In the genomic region with DNA sequence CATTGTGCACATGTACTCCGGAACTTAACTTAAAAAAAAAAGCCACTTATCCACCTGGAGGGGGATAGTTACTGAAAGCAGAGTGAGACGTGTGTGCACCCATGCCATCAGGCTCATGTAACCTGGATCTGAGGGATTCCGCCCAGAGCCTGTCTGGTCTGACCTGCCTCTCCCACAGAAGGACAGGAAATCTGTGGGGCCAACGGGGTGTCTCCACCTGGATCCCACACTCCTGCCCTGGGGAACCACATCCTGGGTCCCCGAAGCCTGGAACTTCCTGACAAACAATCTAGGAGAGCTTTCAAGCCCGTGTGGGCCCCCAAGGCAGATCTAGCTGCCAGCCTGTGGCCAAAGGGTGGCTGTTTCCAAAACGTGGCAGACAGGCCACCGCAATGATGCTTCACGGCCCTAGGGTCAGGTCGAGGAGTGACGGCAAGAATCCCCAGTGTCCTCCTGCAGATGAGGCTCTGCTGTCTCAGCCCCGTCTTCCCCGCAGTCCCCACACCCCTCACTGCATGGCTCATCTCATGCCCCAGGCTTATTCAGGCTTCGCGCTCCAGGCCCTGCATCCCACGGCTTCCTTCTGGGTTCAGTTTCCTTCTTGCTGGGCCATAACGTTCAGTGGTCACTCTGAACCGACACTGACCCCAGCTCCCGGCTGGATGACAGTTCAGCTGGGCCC, we compare ENCODE assay signal across 23 cellular contexts. TPM values are rescaled to one million over a fixed set of nuclear protein-coding genes. Genes with fewer than 3 reads are reported as not detected.
DNase-seq lines count a peak whose midpoint lies in the region; ATAC-seq and TF ChIP-seq lines count a peak whose summit lies in the region.
"Had no signal": no experiment of that assay in that cellular context is flagged by ENCODE, and none has a peak within 500 bp of the region (broad histone marks: within the 10 kb centered on the region; RNA-seq: fewer than 3 reads in every experiment).

No MANE protein-coding gene starts in this region.

- H2AFZ ChIP-seq in DND-41 (ENCODE audit: low read depth, low read length), result no peak overlapping the region
- H2AFZ ChIP-seq: GM23338 had no signal

- ATAC-seq in DND-41 (ENCODE audit: insufficient read depth, low read depth), result peak; percentile 31; the same call in 1 of the 3 replicates
- no peak for ATAC-seq in activated B cell treated with CpG ODN at 0.5 μM for 24 hours (ENCODE audit: low read depth)
- ATAC-seq in GM21360 (IDR thresholded peaks at IDR 0.05; ENCODE audit: unreplicated experiment), result no peak
- ATAC-seq: GM23338, PC-3 had no signal

- intact Hi-C loops in activated B cell treated with CpG ODN at 0.5 μM for 24 hours (cut with micrococcal nuclease), result no loop called here
- intact Hi-C loops in posterior vena cava (cut with DNase I), result no loop called here

- H3K27ac ChIP-seq in DND-41 (ENCODE audit: low read length), result 0 out of 2 replicates have a peak overlapping the region, but pooled peaks have one; percentile 11
- H3K27ac ChIP-seq: 22Rv1 had no signal

- POLR2A ChIA-PET in activated B cell treated with CpG ODN at 0.5 μM for 24 hours (lab: Charles Lee) (no interaction called here), HEK293T (lab: Yijun Ruan, JAX) (no interaction called here)

- CTCF ChIA-PET in activated B cell treated with CpG ODN at 0.5 μM for 24 hours (lab: Charles Lee) (no interaction called here), HEK293T (lab: Yijun Ruan, JAX) (no interaction called here)

- DNase-seq in activated CD4-positive, CD25-positive, alpha-beta regulatory T cell treated with anti-CD3 and anti-CD28 coated beads, Interleukin-2, amount 50 U/mL, for 72 hours, result peak; percentile 24
- DNase-seq in activated CD4-positive, CD25-positive, alpha-beta regulatory T cell (lab: John Stamatoyannopoulos, UW), result no peak
- DNase-seq in DND-41 (no peak), activated B cell treated with CpG ODN at 0.5 μM for 24 hours (peak; percentile 6), posterior vena cava (ENCODE audit: low spot score) (peak; percentile 72), HEK293T (ENCODE audit: extremely low spot score) (no peak)
- no peak for DNase-seq in stimulated activated CD4-positive, alpha-beta T cell treated with anti-CD3 and anti-CD28 coated beads, Interleukin-1b, Interleukin-23, amount 100 ng/mL, for 48 hours
- DNase-seq: Calu3; CD4-positive, CD25-positive, alpha-beta regulatory T cell; DMS79; IMR-90; Karpas-422; MG63; NCI-H1092 treated with DMSO at 0.1 percent for 48 hours; NCI-H2081 treated with DMSO at 0.1 percent for 48 hours; NCI-H510A; NCI-H82; PC-3 had no signal

- H3K4me1 Mint-ChIP-seq in activated B cell treated with CpG ODN at 0.5 μM for 24 hours, result peaks cover under 1% of the 10 kb centered on the region

- no peaks in the 10 kb centered on the region for H3K79me2 ChIP-seq in DND-41 (ENCODE audit: insufficient read depth, low read length)

- no peaks in the 10 kb centered on the region for H3K36me3 Mint-ChIP-seq in activated B cell treated with CpG ODN at 0.5 μM for 24 hours (ENCODE audit: low read depth)
- H3K36me3 Mint-ChIP-seq: CD4-positive, CD25-positive, alpha-beta regulatory T cell had no signal

- H3K27me3 ChIP-seq in DND-41 (ENCODE audit: insufficient read depth, low read length, poor library complexity), result no peaks in the 10 kb centered on the region

- peaks cover 19% of the 10 kb centered on the region for H3K27me3 Mint-ChIP-seq in activated B cell treated with CpG ODN at 0.5 μM for 24 hours
- H3K27me3 Mint-ChIP-seq: B cell had no signal

- H3K36me3 ChIP-seq in DND-41 (ENCODE audit: insufficient read depth, low read length), result no peaks in the 10 kb centered on the region
- H3K36me3 ChIP-seq: MG63 had no signal

- no peaks in the 10 kb centered on the region for H3K9me3 Mint-ChIP-seq in activated B cell treated with CpG ODN at 0.5 μM for 24 hours

- H4K20me1 ChIP-seq in DND-41 (ENCODE audit: insufficient read depth, low read length), result no peaks in the 10 kb centered on the region

- H3K4me1 ChIP-seq in DND-41 (ENCODE audit: insufficient read depth, low read length), result peaks cover 9% of the 10 kb centered on the region

- H3K4me3 ChIP-seq in DND-41 (ENCODE audit: low read depth in 1 of 2, low read length in 2 of 2), result no peak overlapping the region
- H3K4me3 ChIP-seq: GM23338, MG63 had no signal

- no peaks in the 10 kb centered on the region for H3K9me3 ChIP-seq in DND-41 (ENCODE audit: insufficient read depth, low read length, severe bottlenecking)
- H3K9me3 ChIP-seq: MG63 had no signal

- TF ChIP-seq CTCF in DND-41 (IDR thresholded peaks at IDR 0.05; ENCODE audit: borderline replicate concordance, extremely low read depth, low read length, poor library complexity, severe bottlenecking) (no peak), activated B cell treated with CpG ODN at 0.5 μM for 24 hours (IDR thresholded peaks at IDR 0.05) (no peak)

- H3K9ac ChIP-seq in DND-41 (ENCODE audit: low read depth, low read length), result no peak overlapping the region

- no peak overlapping the region for H3K4me2 ChIP-seq in DND-41 (ENCODE audit: insufficient read depth, low read length)
- H3K4me2 ChIP-seq: GM23338 had no signal

- no peak overlapping the region for H3K27ac Mint-ChIP-seq in activated B cell treated with CpG ODN at 0.5 μM for 24 hours
- H3K27ac Mint-ChIP-seq: B cell, GM23338 had no signal

- H3K4me3 Mint-ChIP-seq in activated B cell treated with CpG ODN at 0.5 μM for 24 hours, result no peak overlapping the region
- H3K4me3 Mint-ChIP-seq: B cell, GM23338 had no signal

TF ChIP-seq in HEK293T, 16 proteins besides CTCF, POLR2A, EP300 and RAD21:
- TF ChIP-seq CTBP1 (IDR thresholded peaks at IDR 0.05; ENCODE audit: borderline replicate concordance), result no peak
- no peak for TF ChIP-seq HDGF (IDR thresholded peaks at IDR 0.05; ENCODE audit: borderline replicate concordance)
- TF ChIP-seq SUZ12 (IDR thresholded peaks at IDR 0.05), result no peak
- no peak for TF ChIP-seq SP1 (IDR thresholded peaks at IDR 0.05)
- TF ChIP-seq NFRKB (IDR thresholded peaks at IDR 0.05), result no peak
- TF ChIP-seq, protein P1, sequence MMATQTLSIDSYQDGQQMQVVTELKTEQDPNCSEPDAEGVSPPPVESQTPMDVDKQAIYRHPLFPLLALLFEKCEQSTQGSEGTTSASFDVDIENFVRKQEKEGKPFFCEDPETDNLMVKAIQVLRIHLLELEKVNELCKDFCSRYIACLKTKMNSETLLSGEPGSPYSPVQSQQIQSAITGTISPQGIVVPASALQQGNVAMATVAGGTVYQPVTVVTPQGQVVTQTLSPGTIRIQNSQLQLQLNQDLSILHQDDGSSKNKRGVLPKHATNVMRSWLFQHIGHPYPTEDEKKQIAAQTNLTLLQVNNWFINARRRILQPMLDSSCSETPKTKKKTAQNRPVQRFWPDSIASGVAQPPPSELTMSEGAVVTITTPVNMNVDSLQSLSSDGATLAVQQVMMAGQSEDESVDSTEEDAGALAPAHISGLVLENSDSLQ (IDR thresholded peaks at IDR 0.05), result no peak

RNA-seq across cellular contexts. Expression of a gene that starts 21.0 kb away (rescaled TPM):
- not detected in 2 replicates for total RNA-seq in activated B cell treated with CpG ODN at 0.5 μM for 24 hours
- 1 to 10 TPM; 2.6 to 7.4 TPM for total RNA-seq in posterior vena cava
- total RNA-seq: SK-MEL-5 had no signal

Comparison
In these comparisons a context has a peak if more than half of its experiments do, and no peak if none do; other contexts are left out.
1. DNase-seq: peak in activated CD4-positive, CD25-positive, alpha-beta regulatory T cell treated with anti-CD3 and anti-CD28 coated beads, Interleukin-2, amount 50 U/mL, for 72 hours (single experiment), activated B cell treated with CpG ODN at 0.5 μM for 24 hours (single experiment) and posterior vena cava (single experiment); none in activated CD4-positive, CD25-positive, alpha-beta regulatory T cell (0 of 4), DND-41 (single experiment), stimulated activated CD4-positive, alpha-beta T cell treated with anti-CD3 and anti-CD28 coated beads, Interleukin-1b, Interleukin-23, amount 100 ng/mL, for 48 hours (single experiment) and HEK293T (single experiment).